ENCODE assay signal across 9 cellular contexts in genomic region chr7:30252885-30253795, GRCh38. TPM values are rescaled to one million over a fixed set of nuclear protein-coding genes. Genes with fewer than 3 reads are reported as not detected.
DNase-seq lines count a peak whose midpoint lies in the region; ATAC-seq and TF ChIP-seq lines count a peak whose summit lies in the region.
"Had no signal": no experiment of that assay in that cellular context is flagged by ENCODE, and none has a peak within 500 bp of the region (broad histone marks: within the 10 kb centered on the region; RNA-seq: fewer than 3 reads in every experiment).

No MANE protein-coding gene starts in this region.

- H2BK5ac ChIP-seq in mesendoderm (ENCODE audit: low read length) = no peak overlapping the region

- H4K5ac ChIP-seq in mesendoderm (ENCODE audit: low read length) = no peak overlapping the region

- H2BK15ac ChIP-seq in mesendoderm (replicated peaks; ENCODE audit: low read depth) = no peak overlapping the region

- H3K4me1 Mint-ChIP-seq in nephron = peaks cover 36% of the 10 kb centered on the region

- no peak overlapping the region for H3K23ac ChIP-seq in mesendoderm (ENCODE audit: low read length)

- ATAC-seq in HG02973 (IDR thresholded peaks at IDR 0.05; ENCODE audit: unreplicated experiment) (no peak), HG02588 (IDR thresholded peaks at IDR 0.05; ENCODE audit: unreplicated experiment) (no peak)
- ATAC-seq: GM12878 had no signal

- no peak overlapping the region for H2BK120ac ChIP-seq in mesendoderm (ENCODE audit: low read depth, low read length)

- TF ChIP-seq CTCF in nephron (IDR thresholded peaks at IDR 0.05; ENCODE audit: unreplicated experiment in 3 of 3) = no peak

- DNase-seq in COLO668 (lab: John Stamatoyannopoulos, UW; ENCODE audit: unreplicated experiment) (peak; percentile 49), NCI-H2029 (lab: John Stamatoyannopoulos, UW) (peak; percentile 43), cerebellar cortex (ENCODE audit: low spot score) (peak; percentile 85), NCI-H1048 (lab: John Stamatoyannopoulos, UW) (no peak), mesendoderm (no peak)

- H3K4me1 ChIP-seq in mesendoderm (ENCODE audit: control insufficient read depth, low read depth, low read length) = no peaks in the 10 kb centered on the region

- no peak overlapping the region for H3K56ac ChIP-seq in mesendoderm (ENCODE audit: low read length)

- no peaks in the 10 kb centered on the region for H3K9me3 Mint-ChIP-seq in nephron

- peak overlapping the region; percentile 85 to 93 (median 93) for H3K27ac Mint-ChIP-seq in nephron

- H3K36me3 Mint-ChIP-seq in nephron (ENCODE audit: low read depth) = no peaks in the 10 kb centered on the region

- H3K4me3 Mint-ChIP-seq in nephron = peak overlapping the region in 1 of 3 experiments; percentile 17

- H3K9ac ChIP-seq in mesendoderm (ENCODE audit: low read length) = no peak overlapping the region

- no peak overlapping the region for H3K4ac ChIP-seq in mesendoderm (ENCODE audit: low read depth, low read length)

- no peaks in the 10 kb centered on the region for H3K27me3 Mint-ChIP-seq in nephron (ENCODE audit: low read depth)

- no peaks in the 10 kb centered on the region for H3K36me3 ChIP-seq in mesendoderm (ENCODE audit: control insufficient read depth, insufficient read depth, low read length)

- H3K27me3 ChIP-seq in mesendoderm (ENCODE audit: insufficient read depth, low read length, poor library complexity) = no peaks in the 10 kb centered on the region

- H3K4me3 ChIP-seq in mesendoderm (ENCODE audit: low read length) = no peak overlapping the region
- H3K4me3 ChIP-seq: GM12878 had no signal

- no peak overlapping the region for H4K8ac ChIP-seq in mesendoderm (ENCODE audit: low read depth, low read length)

- H3K4me2 ChIP-seq in mesendoderm (ENCODE audit: low read length) = no peak overlapping the region

- no peak overlapping the region for H3K27ac ChIP-seq in mesendoderm (ENCODE audit: low read depth, low read length)

- H2AK5ac ChIP-seq in mesendoderm (ENCODE audit: low read length) = no peak overlapping the region

- no peaks in the 10 kb centered on the region for H3K79me2 ChIP-seq in mesendoderm (ENCODE audit: control insufficient read depth, insufficient read depth, low read length)

- no peak overlapping the region for H3K18ac ChIP-seq in mesendoderm (ENCODE audit: low read length)

- WGBS in mesendoderm (ENCODE audit: extremely low coverage, insufficient coverage, low lambda C conversion rate) = no CpG with 5 or more reads among the region's 7 CpGs

- H3K79me1 ChIP-seq in mesendoderm (ENCODE audit: low read length) = no peaks in the 10 kb centered on the region

RNA-seq across cellular contexts. Expression of gene ZNRF2, which starts 31.3 kb away (rescaled TPM):
- 6.0 TPM for polyA plus RNA-seq in mesendoderm (2013, experiment 1 of 2)
- polyA plus RNA-seq in mesendoderm (2013, experiment 2 of 2) = 5.9 TPM

Comparison
In these comparisons a context has a peak if more than half of its experiments do, and no peak if none do; other contexts are left out.
1. DNase-seq: peak in COLO668 (single experiment), NCI-H2029 (single experiment) and cerebellar cortex (single experiment); none in NCI-H1048 (single experiment) and mesendoderm (single experiment).